ENCODE assay signal across 11 cellular contexts in the genomic region with DNA sequence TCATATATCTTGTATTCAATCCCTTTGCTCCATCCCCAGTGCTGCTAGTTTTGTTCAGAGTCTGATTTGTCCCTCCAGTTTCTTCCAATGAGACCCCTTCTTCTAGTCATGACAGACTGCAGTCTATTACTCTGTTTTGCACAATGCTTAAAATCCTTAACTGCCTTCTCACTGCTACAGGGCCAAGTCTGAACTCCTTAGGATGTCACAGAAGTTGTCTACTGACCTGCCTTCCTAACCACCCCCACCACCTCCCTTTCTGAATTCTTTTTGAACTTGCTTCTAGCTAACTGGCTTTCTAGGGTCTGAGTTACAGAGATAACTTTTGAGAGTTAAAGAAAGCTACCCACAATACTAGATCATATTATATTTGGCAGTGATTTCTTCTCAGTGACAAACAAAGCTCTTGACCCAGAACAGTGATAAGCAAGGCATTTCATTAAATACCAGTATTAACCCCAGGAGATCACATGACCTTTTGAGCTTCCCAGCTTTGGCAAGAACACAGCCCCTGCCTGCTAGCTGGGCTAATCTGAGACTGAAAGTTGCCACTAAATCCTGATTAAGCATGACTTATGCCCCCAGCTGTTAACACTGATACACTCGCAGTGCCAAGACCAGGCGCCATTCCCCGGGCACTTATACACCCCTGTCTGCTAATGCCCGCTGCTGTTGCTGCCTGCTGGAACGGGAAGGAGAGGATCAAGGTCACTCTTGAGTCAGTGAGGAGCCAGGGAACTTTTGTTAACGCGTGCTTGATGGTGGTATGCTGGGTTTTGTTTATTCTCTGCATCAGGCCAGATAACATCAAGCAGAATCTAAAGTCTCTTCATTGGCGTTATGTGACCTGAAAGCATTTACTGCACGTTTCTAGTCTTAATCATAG. TPM values are rescaled to one million over a fixed set of nuclear protein-coding genes. Genes with fewer than 3 reads are reported as not detected.
DNase-seq lines count a peak whose midpoint lies in the region; ATAC-seq and TF ChIP-seq lines count a peak whose summit lies in the region.
"Had no signal": no experiment of that assay in that cellular context is flagged by ENCODE, and none has a peak within 500 bp of the region (broad histone marks: within the 10 kb centered on the region; RNA-seq: fewer than 3 reads in every experiment).

No MANE protein-coding gene starts in this region.

- H3K27ac Mint-ChIP-seq in osteocyte (ENCODE audit: unreplicated experiment) = peak overlapping the region; percentile 15
- H3K27ac Mint-ChIP-seq: activated naive CD4-positive, alpha-beta T cell treated with anti-CD3 and anti-CD28 coated beads, Interleukin-2, amount 50 U/mL, for 24 hours had no signal

- H3K36me3 ChIP-seq in SJSA1 (no peaks in the 10 kb centered on the region), gastroesophageal sphincter (no peaks in the 10 kb centered on the region)

- DNase-seq in DMS 273 (lab: John Stamatoyannopoulos, UW; ENCODE audit: unreplicated experiment) = peak; percentile 76
- DNase-seq in SJSA1 (ENCODE audit: low read depth in 1 of 2, low spot score in 2 of 2) = peak in 1 of 2 experiments; percentile 21
- DNase-seq in osteocyte (ENCODE audit: extremely low spot score, unreplicated experiment) = no peak
- no peak for DNase-seq in glomerular visceral epithelial cell (ENCODE audit: extremely low spot score)
- DNase-seq: COR-L47, KBM-7 had no signal

- TF ChIP-seq POLR2A in gastroesophageal sphincter (IDR thresholded peaks at IDR 0.05) = no peak

- H3K4me1 Mint-ChIP-seq in osteocyte (ENCODE audit: unreplicated experiment) = peaks cover 33% of the 10 kb centered on the region

- H3K4me1 ChIP-seq in SJSA1 (replicated peaks) (peaks cover 14% of the 10 kb centered on the region), gastroesophageal sphincter (peaks cover 0 to 41% (median 5%) of the 10 kb centered on the region in 3 donors)

- peaks cover 2% of the 10 kb centered on the region for H3K27me3 Mint-ChIP-seq in osteocyte (ENCODE audit: unreplicated experiment)

- no peaks in the 10 kb centered on the region for H3K27me3 ChIP-seq in SJSA1 (replicated peaks)
- no peaks in the 10 kb centered on the region for H3K27me3 ChIP-seq in gastroesophageal sphincter

- no peak overlapping the region for H3K4me3 ChIP-seq in SJSA1
- peak overlapping the region; percentile 35 to 52 for H3K4me3 ChIP-seq in gastroesophageal sphincter

- no peaks in the 10 kb centered on the region for H3K9me3 Mint-ChIP-seq in osteocyte (ENCODE audit: unreplicated experiment)
- H3K9me3 Mint-ChIP-seq: activated naive CD4-positive, alpha-beta T cell treated with anti-CD3 and anti-CD28 coated beads, Interleukin-2, amount 50 U/mL, for 24 hours had no signal

- TF ChIP-seq CTCF in gastroesophageal sphincter (IDR thresholded peaks at IDR 0.05) (no peak), osteocyte (IDR thresholded peaks at IDR 0.05) (no peak)

- ATAC-seq in gastroesophageal sphincter = peak; percentile 34
- ATAC-seq in GM21447 (IDR thresholded peaks at IDR 0.05; ENCODE audit: unreplicated experiment) = no peak
- no peak for ATAC-seq in GM21515 (IDR thresholded peaks at IDR 0.05; ENCODE audit: unreplicated experiment)
- ATAC-seq in HG03045 (IDR thresholded peaks at IDR 0.05; ENCODE audit: unreplicated experiment) = no peak

- TF ChIP-seq EP300 in gastroesophageal sphincter (IDR thresholded peaks at IDR 0.05) = no peak

- WGBS in gastroesophageal sphincter (ENCODE audit: low coverage in 1 of 2), 2 donors = 14 to 27% methylated on average over 9 of the region's 9 CpGs

- peak overlapping the region; percentile 13; the same call in 1 of the 2 replicates for H3K27ac ChIP-seq in SJSA1
- peak overlapping the region; percentile 35 to 86 (median 78) for H3K27ac ChIP-seq in gastroesophageal sphincter

- H3K9me3 ChIP-seq in SJSA1 (replicated peaks) (no peaks in the 10 kb centered on the region), gastroesophageal sphincter (no peaks in the 10 kb centered on the region)

- no peaks in the 10 kb centered on the region for H3K36me3 Mint-ChIP-seq in osteocyte (ENCODE audit: unreplicated experiment)
- H3K36me3 Mint-ChIP-seq: activated naive CD4-positive, alpha-beta T cell treated with anti-CD3 and anti-CD28 coated beads, Interleukin-2, amount 50 U/mL, for 24 hours had no signal

- H3K4me3 Mint-ChIP-seq in osteocyte (ENCODE audit: unreplicated experiment) = peak overlapping the region; percentile 56
- H3K4me3 Mint-ChIP-seq: activated naive CD4-positive, alpha-beta T cell treated with anti-CD3 and anti-CD28 coated beads, Interleukin-2, amount 50 U/mL, for 24 hours had no signal

RNA-seq across cellular contexts. Expression of a gene that starts 36.4 kb away (rescaled TPM):
- 0.85 and 0.95 TPM in 2 replicates for total RNA-seq in SJSA1 (2014; rRNA removed; shearing (Covaris generic))
- total RNA-seq in gastroesophageal sphincter (100 to 1,000 TPM in 3 of 4 donors, 10 to 100 TPM in 1; 21.3 to 138 (median 125) TPM), osteocyte (1.2 and 1.5 TPM in 2 replicates)
